8 cellular contexts compared by ENCODE assay signal in genomic region chr17:81512560-81512983, GRCh38. TPM values are rescaled to one million over a fixed set of nuclear protein-coding genes. Genes with fewer than 3 reads are reported as not detected.
DNase-seq lines count a peak whose midpoint lies in the region; ATAC-seq and TF ChIP-seq lines count a peak whose summit lies in the region.

ACTG1 (minus strand) TSS chr17:81512799; CDS start chr17:81512354, 445 bp downstream.

- peak; percentile 38 for ATAC-seq in HG02588 (IDR thresholded peaks at IDR 0.05; ENCODE audit: unreplicated experiment)

- DNase-seq in NCI-H1417 treated with DMSO at 0.1 percent for 48 hours (lab: John Stamatoyannopoulos, UW) (peak; percentile 82), T-helper 1 cell (peak; percentile 82 to 90 (median 89)), cardiac septum (ENCODE audit: low spot score) (peak; percentile 97), pons (ENCODE audit: low spot score) (peak; percentile 93), tibial nerve (ENCODE audit: low spot score in 2 of 2) (peak; percentile 86 to 90)

- no peaks in the 10 kb centered on the region for H3K27me3 ChIP-seq in tibial nerve

- TF ChIP-seq EP300 in tibial nerve (IDR thresholded peaks at IDR 0.05), result peak; percentile 49 to 99

- H3K9me3 ChIP-seq in ES-I3 (ENCODE audit: control insufficient read depth, insufficient read depth, low read length), result peaks cover 4% of the 10 kb centered on the region; the same call in 1 of the 2 replicates
- no peaks in the 10 kb centered on the region for H3K9me3 ChIP-seq in tibial nerve

- WGBS in adipose tissue, 3 donors, result 0 to 1% (median 0%) methylated on average over 49 to 60 of the region's 60 CpGs
- 0 to 1% methylated on average over 11 to 15 of the region's 60 CpGs for WGBS in tibial nerve, 2 donors

- H3K9ac ChIP-seq in ES-I3 (ENCODE audit: low read depth, low read length), result peak within 1 kb of the TSS; percentile 96

- H3K27ac ChIP-seq in adipose tissue (ENCODE audit: low read depth, low read length) (peak within 1 kb of the TSS; percentile 99), tibial nerve (peak within 1 kb of the TSS; percentile 96 to 100 (median 100))

- H3K36me3 ChIP-seq in ES-I3 (ENCODE audit: insufficient read depth, low read length) (peaks cover 33% of the 10 kb centered on the region), tibial nerve (peaks cover 0 to 48% (median 17%) of the 10 kb centered on the region in 3 donors)

- no peak for TF ChIP-seq CTCF in tibial nerve (IDR thresholded peaks at IDR 0.05)

- H3K4me1 ChIP-seq in ES-I3 (ENCODE audit: insufficient read depth, low read length), result peaks cover 14% of the 10 kb centered on the region; the same call in 1 of the 2 replicates
- peaks cover 0 to 48% (median 37%) of the 10 kb centered on the region in 4 donors for H3K4me1 ChIP-seq in tibial nerve

- intact Hi-C loops in cardiac septum (cut with DNase I), result loop anchor here (2.0 kb wide), 1 partner anchor 118 kb away; the partner anchor contains the start of gene BAHCC1

- peak; percentile 92 to 95 for TF ChIP-seq POLR2A in tibial nerve (IDR thresholded peaks at IDR 0.05)

- H3K4me3 ChIP-seq in tibial nerve, result peak within 1 kb of the TSS; percentile 90 to 96 (median 95)

RNA-seq across cellular contexts. Expression of gene ACTG1, which starts in this region (rescaled TPM):
- 1,000 to 10,000 TPM; 1,930 to 3,527 (median 2,831) TPM for polyA plus RNA-seq in adipose tissue
- total RNA-seq in cardiac septum (634 TPM), tibial nerve (1,000 to 10,000 TPM; 2,372 to 2,875 (median 2,670) TPM)

Comparison
In these comparisons a context has a peak if more than half of its experiments do, and no peak if none do; other contexts are left out.
1. Peak in every context shown above with its lines: DNase-seq, ATAC-seq, H3K4me3 ChIP-seq and H3K27ac ChIP-seq.